19 cellular contexts compared by ENCODE assay signal in genomic region chr16:88715312-88716190, GRCh38. TPM values are rescaled to one million over a fixed set of nuclear protein-coding genes. Genes with fewer than 3 reads are reported as not detected.
DNase-seq lines count a peak whose midpoint lies in the region; ATAC-seq and TF ChIP-seq lines count a peak whose summit lies in the region.
"Had no signal": no experiment of that assay in that cellular context is flagged by ENCODE, and none has a peak within 500 bp of the region (broad histone marks: within the 10 kb centered on the region; RNA-seq: fewer than 3 reads in every experiment).

No MANE protein-coding gene starts in this region.

- no peak overlapping the region for H3K4me3 Mint-ChIP-seq in activated T-cell treated with anti-CD3 and anti-CD28 coated beads, Interleukin-2, amount 50 U/mL, for 24 hours
- no peak overlapping the region for H3K4me3 Mint-ChIP-seq in activated T-cell treated with anti-CD3 and anti-CD28 coated beads, Interleukin-2, amount 50 U/mL, for 4 hours
- H3K4me3 Mint-ChIP-seq in central memory CD8-positive, alpha-beta T cell, result no peak overlapping the region
- H3K4me3 Mint-ChIP-seq: CD14-positive monocyte; CD4-positive, alpha-beta memory T cell had no signal

- H3K36me3 Mint-ChIP-seq in activated T-cell treated with anti-CD3 and anti-CD28 coated beads, Interleukin-2, amount 50 U/mL, for 24 hours (ENCODE audit: low read depth), result peaks cover 85% of the 10 kb centered on the region
- H3K36me3 Mint-ChIP-seq in activated T-cell treated with anti-CD3 and anti-CD28 coated beads, Interleukin-2, amount 50 U/mL, for 4 hours (ENCODE audit: insufficient read depth), result peaks cover 14% of the 10 kb centered on the region
- peaks cover 23% of the 10 kb centered on the region for H3K36me3 Mint-ChIP-seq in central memory CD8-positive, alpha-beta T cell (ENCODE audit: insufficient read depth)

- H3K4me1 Mint-ChIP-seq in activated T-cell treated with anti-CD3 and anti-CD28 coated beads, Interleukin-2, amount 50 U/mL, for 24 hours (ENCODE audit: low read depth), result peaks cover 11% of the 10 kb centered on the region
- H3K4me1 Mint-ChIP-seq in activated T-cell treated with anti-CD3 and anti-CD28 coated beads, Interleukin-2, amount 50 U/mL, for 4 hours (ENCODE audit: low read depth), result no peaks in the 10 kb centered on the region
- H3K4me1 Mint-ChIP-seq in central memory CD8-positive, alpha-beta T cell, result no peaks in the 10 kb centered on the region
- H3K4me1 Mint-ChIP-seq: CD14-positive monocyte had no signal

- H3K36me3 ChIP-seq in BE2C, result peaks cover 36% of the 10 kb centered on the region

- H3K27ac Mint-ChIP-seq in activated T-cell treated with anti-CD3 and anti-CD28 coated beads, Interleukin-2, amount 50 U/mL, for 24 hours, result peak overlapping the region; percentile 63
- peak overlapping the region; percentile 41 for H3K27ac Mint-ChIP-seq in central memory CD8-positive, alpha-beta T cell (ENCODE audit: low read depth)
- H3K27ac Mint-ChIP-seq: CD4-positive, alpha-beta memory T cell had no signal

- no peaks in the 10 kb centered on the region for H3K27me3 ChIP-seq in BE2C
- H3K27me3 ChIP-seq: BLaER1 had no signal

- DNase-seq in activated T-cell treated with anti-CD3 and anti-CD28 coated beads, Interleukin-2, amount 50 U/mL, for 24 hours, result no peak
- DNase-seq in activated T-cell treated with anti-CD3 and anti-CD28 coated beads, Interleukin-2, amount 50 U/mL, for 4 hours, result no peak
- DNase-seq in RWPE1 (ENCODE audit: low spot score), result no peak
- no peak for DNase-seq in central memory CD8-positive, alpha-beta T cell (ENCODE audit: low spot score in 2 of 2)
- no peak for DNase-seq in BE2C
- DNase-seq in NCI-H524 treated with DMSO at 0.1 percent for 48 hours (lab: John Stamatoyannopoulos, UW), result no peak
- DNase-seq: AML-193; CD4-positive, alpha-beta memory T cell; DMS153; DMS79; GDM1; GM23248 had no signal

- H3K9me3 ChIP-seq in BE2C, result no peaks in the 10 kb centered on the region
- H3K9me3 ChIP-seq: A549, BLaER1, HAP-1 had no signal

- H3K4me3 ChIP-seq in BE2C (ENCODE audit: low read depth, low read length), result no peak overlapping the region
- H3K4me3 ChIP-seq: A549, BLaER1, GM23248, HAP-1 had no signal

- no peaks in the 10 kb centered on the region for H3K9me3 Mint-ChIP-seq in activated T-cell treated with anti-CD3 and anti-CD28 coated beads, Interleukin-2, amount 50 U/mL, for 24 hours
- H3K9me3 Mint-ChIP-seq in activated T-cell treated with anti-CD3 and anti-CD28 coated beads, Interleukin-2, amount 50 U/mL, for 4 hours, result no peaks in the 10 kb centered on the region
- H3K9me3 Mint-ChIP-seq in central memory CD8-positive, alpha-beta T cell, result no peaks in the 10 kb centered on the region
- H3K9me3 Mint-ChIP-seq: CD14-positive monocyte; CD4-positive, alpha-beta memory T cell had no signal

- H3K27me3 Mint-ChIP-seq in activated T-cell treated with anti-CD3 and anti-CD28 coated beads, Interleukin-2, amount 50 U/mL, for 24 hours, result no peaks in the 10 kb centered on the region
- H3K27me3 Mint-ChIP-seq in activated T-cell treated with anti-CD3 and anti-CD28 coated beads, Interleukin-2, amount 50 U/mL, for 4 hours (ENCODE audit: low read depth), result no peaks in the 10 kb centered on the region
- H3K27me3 Mint-ChIP-seq in central memory CD8-positive, alpha-beta T cell, result no peaks in the 10 kb centered on the region
- H3K27me3 Mint-ChIP-seq: CD4-positive, alpha-beta memory T cell had no signal

- TF ChIP-seq CTCF in RWPE1 (conservative IDR thresholded peaks at IDR 0.05; ENCODE audit: low read depth) (no peak), BE2C (IDR thresholded peaks at IDR 0.05; ENCODE audit: low read depth, low read length) (no peak)

- POLR2A ChIA-PET in RWPE1 (lab: Yijun Ruan, JAX; ENCODE audit: low non-redundant PET), result no interaction called here

- ATAC-seq in activated T-cell treated with anti-CD3 and anti-CD28 coated beads, Interleukin-2, amount 50 U/mL, for 4 hours, result no peak
- ATAC-seq in central memory CD8-positive, alpha-beta T cell (replicated peaks; ENCODE audit: extremely low read depth, poor library complexity, severe bottlenecking), result no peak
- ATAC-seq in GM21367 (IDR thresholded peaks at IDR 0.05; ENCODE audit: unreplicated experiment), result no peak
- ATAC-seq: A549 had no signal

- H3K27ac ChIP-seq in RWPE1, result 0 out of 2 replicates have a peak overlapping the region, but pooled peaks have one; percentile 9
- H3K27ac ChIP-seq: 22Rv1, A549, BLaER1, GM23248 had no signal

- H3K4me1 ChIP-seq in BE2C, result no peaks in the 10 kb centered on the region
- H3K4me1 ChIP-seq: A549, HAP-1 had no signal

- CTCF ChIA-PET in RWPE1 (lab: Yijun Ruan, JAX), result interaction anchor here (1.6 kb wide), 1 partner anchor 22 kb away, joined by 4 read pairs; no protein-coding TSS in a partner anchor

RNA-seq across cellular contexts. Expression of gene CTU2, which starts 9.2 kb away (rescaled TPM):
- 100 to 1,000 TPM in 2 of 3 donors, 10 to 100 TPM in 1; 96.8 to 129 (median 116) TPM for total RNA-seq in activated T-cell treated with anti-CD3 and anti-CD28 coated beads, Interleukin-2, amount 50 U/mL, for 4 hours
- polyA plus RNA-seq in BE2C (2012; ENCODE audit: insufficient read depth, insufficient read length, low read depth), result 159 TPM

RNA-seq across cellular contexts. Expression of gene RNF166, which starts 9.3 kb away (rescaled TPM):
- total RNA-seq in activated T-cell treated with anti-CD3 and anti-CD28 coated beads, Interleukin-2, amount 50 U/mL, for 4 hours, result 10 to 100 TPM; 28.0 to 45.7 (median 30.6) TPM
- 54.7 TPM for polyA plus RNA-seq in BE2C (2012; ENCODE audit: insufficient read depth, insufficient read length, low read depth)

RNA-seq across cellular contexts. Expression of gene SNAI3, which starts 29.2 kb away (rescaled TPM):
- 1 to 10 TPM in 2 of 3 donors, under 1 TPM in 1; 0.90 to 1.3 (median 1.2) TPM for total RNA-seq in activated T-cell treated with anti-CD3 and anti-CD28 coated beads, Interleukin-2, amount 50 U/mL, for 4 hours
- 2.9 TPM for polyA plus RNA-seq in BE2C (2012; ENCODE audit: insufficient read depth, insufficient read length, low read depth)
- total RNA-seq: Daoy, GM23248 had no signal
- polyA plus RNA-seq: A549 had no signal

RNA-seq across cellular contexts. Expression of gene MVD, which starts 52.7 kb away (rescaled TPM):
- 10 to 100 TPM; 39.0 to 49.2 (median 44.4) TPM for total RNA-seq in activated T-cell treated with anti-CD3 and anti-CD28 coated beads, Interleukin-2, amount 50 U/mL, for 4 hours
- 80.6 TPM for polyA plus RNA-seq in BE2C (2012; ENCODE audit: insufficient read depth, insufficient read length, low read depth)
